10 cellular contexts compared by ENCODE assay signal in the genomic region with DNA sequence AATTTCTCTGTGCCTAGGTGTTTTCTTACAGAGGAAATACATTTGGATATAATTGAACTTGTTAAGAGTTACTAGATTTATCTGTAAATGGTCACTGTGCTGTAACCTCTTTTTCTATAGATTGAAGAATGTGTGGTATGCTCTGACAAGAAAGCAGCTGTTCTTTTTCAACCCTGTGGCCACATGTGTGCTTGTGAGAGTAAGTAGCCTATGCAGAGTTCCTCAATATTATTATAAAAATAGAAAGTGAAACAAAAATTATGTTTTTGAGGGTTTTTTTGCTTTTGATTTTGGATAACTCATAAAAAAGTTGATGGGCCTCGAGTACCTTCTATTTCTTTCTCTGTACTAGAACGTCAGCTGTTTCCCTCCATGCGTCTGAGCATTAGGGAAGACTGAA.
DNase-seq lines count a peak whose midpoint lies in the region; ATAC-seq and TF ChIP-seq lines count a peak whose summit lies in the region.
"Had no signal": no experiment of that assay in that cellular context is flagged by ENCODE, and none has a peak within 500 bp of the region (broad histone marks: within the 10 kb centered on the region; RNA-seq: fewer than 3 reads in every experiment).

No MANE protein-coding gene starts in this region.

- DNase-seq in GM19240 (ENCODE audit: insufficient read length, low spot score) (peak; percentile 23), amniotic epithelial cell (ENCODE audit: low read depth) (peak; percentile 25), Caco-2 (no peak), gastrocnemius medialis (no peak), HEK293T (ENCODE audit: extremely low spot score) (no peak), aorta (no peak)
- DNase-seq: natural killer cell; stimulated activated CD8-positive, alpha-beta memory T cell treated with anti-CD3 and anti-CD28 coated beads, Interleukin-4, amount 100 ng/mL, for 48 hours had no signal

- no peak overlapping the region for H3K9ac ChIP-seq in BLaER1

- H4K20me1 ChIP-seq in BLaER1 = no peaks in the 10 kb centered on the region

- intact Hi-C loops in Caco-2 (cut with micrococcal nuclease; ENCODE audit: unreplicated experiment) = no loop called here
- intact Hi-C loops in gastrocnemius medialis (cut with DNase I; ENCODE audit: low total_unique reads) = loop anchor here (5.0 to 10.0 kb wide), 3 partner anchors 48 to 241 kb away; a partner anchor contains a TSS
- intact Hi-C loops in aorta (cut with DNase I) = loop anchor here (5.0 to 10.0 kb wide), 6 partner anchors 36 to 658 kb away; no protein-coding TSS in a partner anchor

- no peaks in the 10 kb centered on the region for H3K4me1 Mint-ChIP-seq in Caco-2 (ENCODE audit: low read depth, unreplicated experiment)

- H3K4me3 ChIP-seq in BLaER1 (no peak overlapping the region), Caco-2 (ENCODE audit: low read depth, low read length) (no peak overlapping the region), gastrocnemius medialis (no peak overlapping the region), aorta (ENCODE audit: low read length in 2 of 2) (no peak overlapping the region)

- ATAC-seq in HG03039 (IDR thresholded peaks at IDR 0.05; ENCODE audit: unreplicated experiment) = peak; percentile 82
- no peak for ATAC-seq in gastrocnemius medialis
- ATAC-seq in aorta (ENCODE audit: low FRiP score) = no peak

- POLR2A ChIA-PET in Caco-2 (lab: Charles Lee) = no interaction called here
- POLR2A ChIA-PET in HEK293T (lab: Yijun Ruan, JAX) = no interaction called here

- peak overlapping the region; percentile 35; the same call in 1 of the 2 replicates for H3K27ac ChIP-seq in BLaER1
- no peak overlapping the region for H3K27ac ChIP-seq in gastrocnemius medialis
- H3K27ac ChIP-seq in aorta (ENCODE audit: low read depth in 1 of 2, low read length in 2 of 2) = no peak overlapping the region

- no peaks in the 10 kb centered on the region for H3K9me3 ChIP-seq in BLaER1
- H3K9me3 ChIP-seq in Caco-2 = no peaks in the 10 kb centered on the region
- H3K9me3 ChIP-seq in gastrocnemius medialis = no peaks in the 10 kb centered on the region
- no peaks in the 10 kb centered on the region for H3K9me3 ChIP-seq in aorta (ENCODE audit: control insufficient read depth, low read length)

- H3K36me3 ChIP-seq in BLaER1 = peaks cover 41% of the 10 kb centered on the region
- no peaks in the 10 kb centered on the region for H3K36me3 ChIP-seq in Caco-2 (ENCODE audit: control insufficient read depth, insufficient read depth, low read length)
- H3K36me3 ChIP-seq in gastrocnemius medialis = peaks cover 0 to 14% of the 10 kb centered on the region in 2 donors
- no peaks in the 10 kb centered on the region for H3K36me3 ChIP-seq in aorta (ENCODE audit: control insufficient read depth in 1 of 2, insufficient read depth in 2 of 2, low read length in 1 of 2)

- TF ChIP-seq POLR2A in gastrocnemius medialis (IDR thresholded peaks at IDR 0.05) = no peak

- H3K4me1 ChIP-seq in BLaER1 = peaks cover 19% of the 10 kb centered on the region
- no peaks in the 10 kb centered on the region for H3K4me1 ChIP-seq in Caco-2
- H3K4me1 ChIP-seq in gastrocnemius medialis = peaks cover 9 to 22% of the 10 kb centered on the region in 2 donors
- H3K4me1 ChIP-seq in aorta (ENCODE audit: control insufficient read depth in 1 of 2, insufficient read depth in 2 of 2, low read length in 2 of 2) = no peaks in the 10 kb centered on the region

- H3K27me3 ChIP-seq in BLaER1 = no peaks in the 10 kb centered on the region
- H3K27me3 ChIP-seq in Caco-2 (replicated peaks; ENCODE audit: control insufficient read depth, insufficient read depth, low read length) = no peaks in the 10 kb centered on the region
- no peaks in the 10 kb centered on the region for H3K27me3 ChIP-seq in gastrocnemius medialis
- no peaks in the 10 kb centered on the region for H3K27me3 ChIP-seq in aorta (ENCODE audit: control insufficient read depth in 1 of 2, insufficient read depth in 2 of 2, low read length in 1 of 2)

- no TSS peak for BruUV-seq in Caco-2 (replicated peaks; lab: Mats Ljungman, UMichigan)

- no peak overlapping the region for H3K4me3 Mint-ChIP-seq in Caco-2 (ENCODE audit: unreplicated experiment)
- H3K4me3 Mint-ChIP-seq: natural killer cell had no signal

- no peaks in the 10 kb centered on the region for H3K27me3 Mint-ChIP-seq in Caco-2 (ENCODE audit: insufficient read depth, unreplicated experiment)

- H3K9me3 Mint-ChIP-seq in Caco-2 (ENCODE audit: unreplicated experiment) = no peaks in the 10 kb centered on the region
- H3K9me3 Mint-ChIP-seq: natural killer cell had no signal

- no peak overlapping the region for H3K27ac Mint-ChIP-seq in Caco-2 (ENCODE audit: unreplicated experiment)

- H3K36me3 Mint-ChIP-seq in Caco-2 (ENCODE audit: insufficient read depth, unreplicated experiment) = peaks cover 4% of the 10 kb centered on the region

- in situ Hi-C loops in gastrocnemius medialis (cut with MboI; ENCODE audit: low sequenced_read_pairs in 4 of 4) = no loop called here

- H3K4me2 ChIP-seq in BLaER1 = peak overlapping the region; percentile 58

- TF ChIP-seq CTCF in Caco-2 (IDR thresholded peaks at IDR 0.05; ENCODE audit: insufficient read depth in 1 of 2, low read depth in 1 of 2, low read length in 1 of 2, severe bottlenecking in 1 of 2, unreplicated experiment in 1 of 2) (no peak), gastrocnemius medialis (IDR thresholded peaks at IDR 0.05 in 4 of 5, conservative IDR thresholded peaks at IDR 0.05 in 1 of 5) (no peak)

- CTCF ChIA-PET in Caco-2 (lab: Charles Lee) (interaction anchor here (0.7 kb wide), 1 partner anchor 253 kb away, joined by 5 read pairs; a partner anchor contains a TSS), HEK293T (lab: Yijun Ruan, JAX) (interaction anchor here (0.5 kb wide), 1 partner anchor 247 kb away, joined by 3 read pairs; no protein-coding TSS in a partner anchor)

- WGBS in aorta, 2 donors = 53 to 57% methylated on average over 3 of the region's 3 CpGs

TF ChIP-seq in HEK293T, 16 proteins besides CTCF, POLR2A, EP300 and RAD21:
- TF ChIP-seq FOXA1 (IDR thresholded peaks at IDR 0.05) = no peak
- no peak for TF ChIP-seq TARDBP (IDR thresholded peaks at IDR 0.05)
- TF ChIP-seq ZNF384 (IDR thresholded peaks at IDR 0.05) = no peak
- TF ChIP-seq ARNT (IDR thresholded peaks at IDR 0.05) = no peak
- TF ChIP-seq, protein P1, sequence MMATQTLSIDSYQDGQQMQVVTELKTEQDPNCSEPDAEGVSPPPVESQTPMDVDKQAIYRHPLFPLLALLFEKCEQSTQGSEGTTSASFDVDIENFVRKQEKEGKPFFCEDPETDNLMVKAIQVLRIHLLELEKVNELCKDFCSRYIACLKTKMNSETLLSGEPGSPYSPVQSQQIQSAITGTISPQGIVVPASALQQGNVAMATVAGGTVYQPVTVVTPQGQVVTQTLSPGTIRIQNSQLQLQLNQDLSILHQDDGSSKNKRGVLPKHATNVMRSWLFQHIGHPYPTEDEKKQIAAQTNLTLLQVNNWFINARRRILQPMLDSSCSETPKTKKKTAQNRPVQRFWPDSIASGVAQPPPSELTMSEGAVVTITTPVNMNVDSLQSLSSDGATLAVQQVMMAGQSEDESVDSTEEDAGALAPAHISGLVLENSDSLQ (IDR thresholded peaks at IDR 0.05) = no peak
- no peak for TF ChIP-seq FOXM1 (IDR thresholded peaks at IDR 0.05; ENCODE audit: borderline replicate concordance)
- TF ChIP-seq ELF4 (IDR thresholded peaks at IDR 0.05) = no peak
- TF ChIP-seq NFRKB (IDR thresholded peaks at IDR 0.05) = no peak
- no peak for TF ChIP-seq SP1 (IDR thresholded peaks at IDR 0.05)
- no peak for TF ChIP-seq LEF1 (IDR thresholded peaks at IDR 0.05; ENCODE audit: borderline replicate concordance)
- no peak for TF ChIP-seq SUZ12 (IDR thresholded peaks at IDR 0.05)
- TF ChIP-seq FOXK2 (IDR thresholded peaks at IDR 0.05) = no peak
- no peak for TF ChIP-seq BHLHE40 (IDR thresholded peaks at IDR 0.05; ENCODE audit: borderline replicate concordance)
TF ChIP-seq in HEK293T: peak in this region for 0.

Comparison
In these comparisons a context has a peak if more than half of its experiments do, and no peak if none do; other contexts are left out.
1. DNase-seq: peak in GM19240 (single experiment) and amniotic epithelial cell (single experiment); none in Caco-2 (0 of 2), gastrocnemius medialis (0 of 2), HEK293T (single experiment) and aorta (0 of 2).